Comparison of ENCODE assay signal across 1 cellular context in genomic region chr11:73383249-73384126, GRCh38.
TF ChIP-seq lines count a peak whose summit lies in the region.

No MANE protein-coding gene starts in this region.

TF ChIP-seq in GM23338, 12 proteins besides CTCF, POLR2A, EP300 and RAD21 (continued from another document):
- no peak for TF ChIP-seq ZNF462 (CRISPR knock-in tag; IDR thresholded peaks at IDR 0.05)
- no peak for TF ChIP-seq ZNF331 (CRISPR knock-in tag; IDR thresholded peaks at IDR 0.05; ENCODE audit: low read depth)
- TF ChIP-seq EZH2 (IDR thresholded peaks at IDR 0.05; ENCODE audit: low read depth, unreplicated experiment), result no peak
- no peak for TF ChIP-seq ETS1 (IDR thresholded peaks at IDR 0.05)
- TF ChIP-seq EZH2phosphoT487 (IDR thresholded peaks at IDR 0.05; ENCODE audit: unreplicated experiment), result no peak
- TF ChIP-seq REST (IDR thresholded peaks at IDR 0.05; ENCODE audit: unreplicated experiment), result no peak
- TF ChIP-seq NANOG (IDR thresholded peaks at IDR 0.05; ENCODE audit: borderline replicate concordance), result no peak
- no peak for TF ChIP-seq JUNB (IDR thresholded peaks at IDR 0.05; ENCODE audit: unreplicated experiment)
